In the genomic region with DNA sequence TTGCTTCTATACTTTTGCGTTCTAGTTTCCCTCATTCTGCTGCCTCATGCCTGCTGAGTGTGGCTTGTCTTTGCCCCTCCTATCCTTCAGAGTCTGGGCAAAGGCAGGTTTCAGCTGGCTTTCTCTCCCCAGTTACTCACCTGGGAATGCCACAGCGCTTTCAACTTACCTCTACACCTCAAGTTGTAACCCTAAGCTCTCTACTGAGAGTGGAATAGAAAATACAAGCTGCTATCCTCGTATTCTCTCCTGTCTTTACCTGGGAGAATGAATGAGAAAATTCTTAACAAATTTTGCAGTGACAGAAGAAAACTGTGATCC, we compare ENCODE assay signal across 22 cellular contexts.
"Had no signal": no experiment of that assay in that cellular context is flagged by ENCODE, and none has a peak within 500 bp of the region (broad histone marks: within the 10 kb centered on the region; RNA-seq: fewer than 3 reads in every experiment).

No MANE protein-coding gene starts in this region.

- H3K36me3 ChIP-seq: colonic mucosa, esophagus muscularis mucosa, lower lobe of right lung, sigmoid colon, spleen, upper lobe of right lung had no signal

- DNase-seq: activated CD4-positive, alpha-beta T cell treated with anti-CD3 and anti-CD28 coated beads, Interleukin-2, amount 10 ng/mL, durations not matched to agents 24 days and 14 days; activated CD4-positive, CD25-positive, alpha-beta regulatory T cell; activated CD8-positive, alpha-beta T cell treated with anti-CD3 and anti-CD28 coated beads for 36 hours; activated naive CD4-positive, alpha-beta T cell; activated naive CD8-positive, alpha-beta T cell treated with anti-CD3 and anti-CD28 coated beads for 36 hours; activated T-cell treated with anti-CD3 and anti-CD28 coated beads, Interleukin-2, amount 50 U/mL, for 1 hour; amniotic stem cell; colonic mucosa; hippocampal formation; lower lobe of right lung; posterior cingulate gyrus; sigmoid colon; spleen; stimulated activated CD4-positive, alpha-beta T cell treated with anti-CD3 and anti-CD28 coated beads, Interleukin-4, amount 100 ng/mL, for 4 hours; T-helper 1 cell; T-helper 9 cell; upper lobe of right lung had no signal

- H3K4me1 ChIP-seq: colonic mucosa, lower lobe of right lung, sigmoid colon, upper lobe of right lung had no signal

- ATAC-seq: activated CD8-positive, alpha-beta T cell treated with anti-CD3 and anti-CD28 coated beads for 36 hours; activated T-helper 17 cell treated with anti-CD3 and anti-CD28 coated beads, Interleukin-2, amount 50 U/mL, for 72 hours; lower lobe of right lung; natural killer cell treated with Interleukin-12 subunit alpha and Interleukin-12 subunit beta and Interleukin-15 and Interleukin-18, amount 100 ng/mL, for 72 hours; upper lobe of right lung had no signal

- H3K27ac ChIP-seq: colonic mucosa, esophagus muscularis mucosa, lower lobe of right lung, sigmoid colon, spleen, upper lobe of right lung had no signal

- H3K4me1 Mint-ChIP-seq: activated CD4-positive, alpha-beta T cell treated with anti-CD3 and anti-CD28 coated beads, Interleukin-2, amount 10 ng/mL, durations not matched to agents 24 days and 14 days; activated T-helper 17 cell treated with anti-CD3 and anti-CD28 coated beads, Interleukin-2, amount 50 U/mL, for 72 hours had no signal

- H3K4me3 Mint-ChIP-seq: activated CD4-positive, alpha-beta T cell treated with anti-CD3 and anti-CD28 coated beads, Interleukin-2, amount 10 ng/mL, durations not matched to agents 24 days and 14 days; activated CD8-positive, alpha-beta T cell treated with anti-CD3 and anti-CD28 coated beads for 36 hours; activated naive CD8-positive, alpha-beta T cell treated with anti-CD3 and anti-CD28 coated beads for 36 hours; activated T-helper 17 cell treated with anti-CD3 and anti-CD28 coated beads, Interleukin-2, amount 50 U/mL, for 72 hours; mesothelial cell of epicardium; natural killer cell treated with Interleukin-12 subunit alpha and Interleukin-12 subunit beta and Interleukin-15 and Interleukin-18, amount 100 ng/mL, for 72 hours; stimulated activated memory B cell treated with anti-CD40 and anti-IgM and Interleukin-4, amounts not matched to agents 10 μg/mL and 1 μg/mL and 100 μg/mL, for 72 hours had no signal

- H3K9me3 ChIP-seq: colonic mucosa, esophagus muscularis mucosa, lower lobe of right lung, sigmoid colon, spleen, upper lobe of right lung had no signal

- H3K27me3 Mint-ChIP-seq: activated CD4-positive, alpha-beta T cell treated with anti-CD3 and anti-CD28 coated beads, Interleukin-2, amount 10 ng/mL, durations not matched to agents 24 days and 14 days had no signal

- H3K27ac Mint-ChIP-seq: activated CD4-positive, alpha-beta T cell treated with anti-CD3 and anti-CD28 coated beads, Interleukin-2, amount 10 ng/mL, durations not matched to agents 24 days and 14 days; activated CD8-positive, alpha-beta T cell treated with anti-CD3 and anti-CD28 coated beads for 36 hours; activated naive CD8-positive, alpha-beta T cell treated with anti-CD3 and anti-CD28 coated beads for 36 hours; activated T-helper 17 cell treated with anti-CD3 and anti-CD28 coated beads, Interleukin-2, amount 50 U/mL, for 72 hours; mesothelial cell of epicardium; natural killer cell treated with Interleukin-12 subunit alpha and Interleukin-12 subunit beta and Interleukin-15 and Interleukin-18, amount 100 ng/mL, for 72 hours; stimulated activated memory B cell treated with anti-CD40 and anti-IgM and Interleukin-4, amounts not matched to agents 10 μg/mL and 1 μg/mL and 100 μg/mL, for 72 hours had no signal

- H3K9me3 Mint-ChIP-seq: activated CD4-positive, alpha-beta T cell treated with anti-CD3 and anti-CD28 coated beads, Interleukin-2, amount 10 ng/mL, durations not matched to agents 24 days and 14 days; natural killer cell treated with Interleukin-12 subunit alpha and Interleukin-12 subunit beta and Interleukin-15 and Interleukin-18, amount 100 ng/mL, for 72 hours had no signal

- H3K36me3 Mint-ChIP-seq: mesothelial cell of epicardium; stimulated activated memory B cell treated with anti-CD40 and anti-IgM and Interleukin-4, amounts not matched to agents 10 μg/mL and 1 μg/mL and 100 μg/mL, for 72 hours had no signal

- H3K27me3 ChIP-seq: colonic mucosa, esophagus muscularis mucosa, sigmoid colon, upper lobe of right lung had no signal

- H3K4me3 ChIP-seq: colonic mucosa, esophagus muscularis mucosa, lower lobe of right lung, sigmoid colon, spleen, upper lobe of right lung had no signal
